In genomic region chr3:138389144-138389601, GRCh38 we compare ENCODE assay signal across 1 cellular context.
TF ChIP-seq lines count a peak whose summit lies in the region.

No MANE protein-coding gene starts in this region.

TF ChIP-seq in HCT116, 20 proteins besides CTCF, POLR2A, EP300 and RAD21:
- TF ChIP-seq REST (IDR thresholded peaks at IDR 0.05; ENCODE audit: low read depth) (no peak), JUND (IDR thresholded peaks at IDR 0.05) (no peak), FOSL1 (IDR thresholded peaks at IDR 0.05; ENCODE audit: low read depth) (no peak), YY1 (IDR thresholded peaks at IDR 0.05; ENCODE audit: extremely low read depth, insufficient replicate concordance, low read depth, low read length) (no peak), EZH2 (IDR thresholded peaks at IDR 0.05) (no peak), CBX3 (IDR thresholded peaks at IDR 0.05; ENCODE audit: low read depth) (no peak)
- TF ChIP-seq, protein P1, sequence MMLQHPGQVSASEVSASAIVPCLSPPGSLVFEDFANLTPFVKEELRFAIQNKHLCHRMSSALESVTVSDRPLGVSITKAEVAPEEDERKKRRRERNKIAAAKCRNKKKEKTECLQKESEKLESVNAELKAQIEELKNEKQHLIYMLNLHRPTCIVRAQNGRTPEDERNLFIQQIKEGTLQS (IDR thresholded peaks at IDR 0.05) = no peak
- TF ChIP-seq, protein P2, sequence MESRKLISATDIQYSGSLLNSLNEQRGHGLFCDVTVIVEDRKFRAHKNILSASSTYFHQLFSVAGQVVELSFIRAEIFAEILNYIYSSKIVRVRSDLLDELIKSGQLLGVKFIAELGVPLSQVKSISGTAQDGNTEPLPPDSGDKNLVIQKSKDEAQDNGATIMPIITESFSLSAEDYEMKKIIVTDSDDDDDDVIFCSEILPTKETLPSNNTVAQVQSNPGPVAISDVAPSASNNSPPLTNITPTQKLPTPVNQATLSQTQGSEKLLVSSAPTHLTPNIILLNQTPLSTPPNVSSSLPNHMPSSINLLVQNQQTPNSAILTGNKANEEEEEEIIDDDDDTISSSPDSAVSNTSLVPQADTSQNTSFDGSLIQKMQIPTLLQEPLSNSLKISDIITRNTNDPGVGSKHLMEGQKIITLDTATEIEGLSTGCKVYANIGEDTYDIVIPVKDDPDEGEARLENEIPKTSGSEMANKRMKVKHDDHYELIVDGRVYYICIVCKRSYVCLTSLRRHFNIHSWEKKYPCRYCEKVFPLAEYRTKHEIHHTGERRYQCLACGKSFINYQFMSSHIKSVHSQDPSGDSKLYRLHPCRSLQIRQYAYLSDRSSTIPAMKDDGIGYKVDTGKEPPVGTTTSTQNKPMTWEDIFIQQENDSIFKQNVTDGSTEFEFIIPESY (IDR thresholded peaks at IDR 0.05; ENCODE audit: extremely low read depth, insufficient replicate concordance, low read length) = no peak
TF ChIP-seq in HCT116: peak in this region for 0.
